ENCODE assay signal across 1 cellular context in the genomic region with DNA sequence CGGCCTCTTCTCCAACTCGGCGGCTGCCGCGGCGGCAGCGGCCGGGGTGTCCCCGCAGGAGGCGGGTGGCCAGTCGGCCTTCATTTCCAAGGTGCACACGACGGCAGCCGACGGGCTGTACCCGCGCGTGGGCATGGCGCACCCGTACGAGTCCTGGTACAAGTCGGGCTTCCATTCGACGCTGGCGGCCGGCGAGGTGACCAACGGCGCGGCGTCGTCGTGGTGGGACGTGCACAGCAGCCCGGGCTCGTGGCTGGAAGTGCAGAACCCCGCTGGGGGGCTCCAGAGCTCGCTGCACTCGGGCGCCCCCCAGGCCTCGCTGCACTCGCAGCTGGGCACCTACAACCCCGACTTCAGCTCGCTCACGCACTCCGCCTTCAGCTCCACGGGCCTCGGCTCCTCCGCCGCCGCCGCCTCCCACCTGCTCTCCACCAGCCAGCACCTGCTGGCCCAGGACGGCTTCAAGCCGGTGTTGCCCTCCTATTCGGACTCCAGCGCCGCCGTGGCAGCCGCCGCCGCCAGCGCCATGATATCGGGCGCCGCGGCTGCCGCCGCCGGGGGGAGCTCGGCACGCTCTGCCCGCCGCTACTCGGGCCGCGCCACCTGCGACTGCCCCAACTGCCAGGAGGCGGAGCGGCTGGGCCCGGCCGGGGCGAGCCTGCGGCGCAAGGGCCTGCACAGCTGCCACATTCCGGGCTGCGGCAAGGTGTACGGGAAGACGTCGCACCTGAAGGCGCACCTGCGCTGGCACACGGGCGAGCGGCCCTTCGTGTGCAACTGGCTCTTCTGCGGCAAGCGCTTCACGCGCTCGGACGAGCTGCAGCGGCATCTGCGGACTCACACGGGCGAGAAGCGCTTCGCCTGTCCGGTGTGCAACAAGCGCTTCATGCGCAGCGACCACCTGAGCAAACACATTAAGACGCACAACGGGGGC.
TF ChIP-seq lines count a peak whose summit lies in the region.

No MANE protein-coding gene starts in this region.

TF ChIP-seq in K562, 482 proteins besides CTCF, POLR2A, EP300 and RAD21 (continues in another document):
- TF ChIP-seq, protein P1, sequence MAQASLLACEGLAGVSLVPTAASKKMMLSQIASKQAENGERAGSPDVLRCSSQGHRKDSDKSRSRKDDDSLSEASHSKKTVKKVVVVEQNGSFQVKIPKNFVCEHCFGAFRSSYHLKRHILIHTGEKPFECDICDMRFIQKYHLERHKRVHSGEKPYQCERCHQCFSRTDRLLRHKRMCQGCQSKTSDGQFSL (CRISPR knock-in tag; IDR thresholded peaks at IDR 0.05), result peak; percentile 52; the same call in 1 of the 2 replicates
- TF ChIP-seq, protein P1 (tag; IDR thresholded peaks at IDR 0.05), result no peak
- peak; percentile 39; the same call in 1 of the 2 replicates for TF ChIP-seq SMAD4 (CRISPR knock-in tag; conservative IDR thresholded peaks at IDR 0.05)
- TF ChIP-seq TFAM (CRISPR knock-in tag; conservative IDR thresholded peaks at IDR 0.05), result no peak
- no peak for TF ChIP-seq TAL1 (IDR thresholded peaks at IDR 0.05)
- no peak; the same call in 1 of the 2 replicates for TF ChIP-seq RBM15 (IDR thresholded peaks at IDR 0.05; ENCODE audit: insufficient read depth, low read length)
- TF ChIP-seq KLF6 (CRISPR knock-in tag; IDR thresholded peaks at IDR 0.05; ENCODE audit: borderline replicate concordance), result no peak
- TF ChIP-seq CBX1 (IDR thresholded peaks at IDR 0.05; ENCODE audit: low read depth), result no peak; the same call in 1 of the 2 replicates
- peak; percentile 69; the same call in 1 of the 2 replicates for TF ChIP-seq ZBTB7A (IDR thresholded peaks at IDR 0.05; ENCODE audit: borderline replicate concordance, control insufficient read depth, low read depth, low read length)
- TF ChIP-seq RUNX1 (IDR thresholded peaks at IDR 0.05; ENCODE audit: low read depth), result no peak
- TF ChIP-seq MTA3 (IDR thresholded peaks at IDR 0.05; ENCODE audit: borderline replicate concordance), result no peak
- TF ChIP-seq SLC30A9 (CRISPR knock-in tag; IDR thresholded peaks at IDR 0.05), result no peak
- TF ChIP-seq SIN3A (IDR thresholded peaks at IDR 0.05; ENCODE audit: borderline replicate concordance in 2 of 2, control insufficient read depth in 1 of 2, low read depth in 2 of 2, low read length in 2 of 2), result no peak
- TF ChIP-seq, protein P2, sequence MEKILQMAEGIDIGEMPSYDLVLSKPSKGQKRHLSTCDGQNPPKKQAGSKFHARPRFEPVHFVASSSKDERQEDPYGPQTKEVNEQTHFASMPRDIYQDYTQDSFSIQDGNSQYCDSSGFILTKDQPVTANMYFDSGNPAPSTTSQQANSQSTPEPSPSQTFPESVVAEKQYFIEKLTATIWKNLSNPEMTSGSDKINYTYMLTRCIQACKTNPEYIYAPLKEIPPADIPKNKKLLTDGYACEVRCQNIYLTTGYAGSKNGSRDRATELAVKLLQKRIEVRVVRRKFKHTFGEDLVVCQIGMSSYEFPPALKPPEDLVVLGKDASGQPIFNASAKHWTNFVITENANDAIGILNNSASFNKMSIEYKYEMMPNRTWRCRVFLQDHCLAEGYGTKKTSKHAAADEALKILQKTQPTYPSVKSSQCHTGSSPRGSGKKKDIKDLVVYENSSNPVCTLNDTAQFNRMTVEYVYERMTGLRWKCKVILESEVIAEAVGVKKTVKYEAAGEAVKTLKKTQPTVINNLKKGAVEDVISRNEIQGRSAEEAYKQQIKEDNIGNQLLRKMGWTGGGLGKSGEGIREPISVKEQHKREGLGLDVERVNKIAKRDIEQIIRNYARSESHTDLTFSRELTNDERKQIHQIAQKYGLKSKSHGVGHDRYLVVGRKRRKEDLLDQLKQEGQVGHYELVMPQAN (IDR thresholded peaks at IDR 0.05; ENCODE audit: borderline replicate concordance), result no peak
- TF ChIP-seq GABPB1 (CRISPR knock-in tag; IDR thresholded peaks at IDR 0.05), result no peak; the same call in 1 of the 2 replicates
- TF ChIP-seq TEAD4 (IDR thresholded peaks at IDR 0.05; ENCODE audit: low read length), result 0 out of 2 replicates have a peak, but pooled peaks have one; percentile 3
- peak; percentile 96 for TF ChIP-seq TEAD4 (CRISPR knock-in tag; IDR thresholded peaks at IDR 0.05; ENCODE audit: borderline replicate concordance)
- no peak for TF ChIP-seq ILK (tag; IDR thresholded peaks at IDR 0.05; ENCODE audit: borderline replicate concordance, low read depth)
- TF ChIP-seq ZNF707 (CRISPR knock-in tag; conservative IDR thresholded peaks at IDR 0.05), result no peak
- no peak for TF ChIP-seq PURB (CRISPR knock-in tag; IDR thresholded peaks at IDR 0.05; ENCODE audit: low read depth)
- TF ChIP-seq, protein P3, sequence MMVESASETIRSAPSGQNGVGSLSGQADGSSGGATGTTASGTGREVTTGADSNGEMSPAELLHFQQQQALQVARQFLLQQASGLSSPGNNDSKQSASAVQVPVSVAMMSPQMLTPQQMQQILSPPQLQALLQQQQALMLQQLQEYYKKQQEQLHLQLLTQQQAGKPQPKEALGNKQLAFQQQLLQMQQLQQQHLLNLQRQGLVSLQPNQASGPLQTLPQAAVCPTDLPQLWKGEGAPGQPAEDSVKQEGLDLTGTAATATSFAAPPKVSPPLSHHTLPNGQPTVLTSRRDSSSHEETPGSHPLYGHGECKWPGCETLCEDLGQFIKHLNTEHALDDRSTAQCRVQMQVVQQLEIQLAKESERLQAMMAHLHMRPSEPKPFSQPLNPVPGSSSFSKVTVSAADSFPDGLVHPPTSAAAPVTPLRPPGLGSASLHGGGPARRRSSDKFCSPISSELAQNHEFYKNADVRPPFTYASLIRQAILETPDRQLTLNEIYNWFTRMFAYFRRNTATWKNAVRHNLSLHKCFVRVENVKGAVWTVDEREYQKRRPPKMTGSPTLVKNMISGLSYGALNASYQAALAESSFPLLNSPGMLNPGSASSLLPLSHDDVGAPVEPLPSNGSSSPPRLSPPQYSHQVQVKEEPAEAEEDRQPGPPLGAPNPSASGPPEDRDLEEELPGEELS (CRISPR knock-in tag; IDR thresholded peaks at IDR 0.05; ENCODE audit: borderline replicate concordance), result peak; percentile 61; the same call in 1 of the 2 replicates
- TF ChIP-seq ATF7 (IDR thresholded peaks at IDR 0.05), result no peak
- TF ChIP-seq ZC3H8 (IDR thresholded peaks at IDR 0.05), result no peak
- TF ChIP-seq ZKSCAN3 (CRISPR knock-in tag; IDR thresholded peaks at IDR 0.05), result no peak
- TF ChIP-seq FOXK2 (conservative IDR thresholded peaks at IDR 0.05 in 1 of 2, IDR thresholded peaks at IDR 0.05 in 1 of 2; ENCODE audit: low read depth in 2 of 2), result no peak
- no peak for TF ChIP-seq TAF7 (tag; IDR thresholded peaks at IDR 0.05)
- no peak for TF ChIP-seq ZBED1 (IDR thresholded peaks at IDR 0.05)
- TF ChIP-seq NEUROD1 (IDR thresholded peaks at IDR 0.05; ENCODE audit: borderline replicate concordance, low read depth, low read length, partially characterized antibody), result no peak
- TF ChIP-seq, protein P4, sequence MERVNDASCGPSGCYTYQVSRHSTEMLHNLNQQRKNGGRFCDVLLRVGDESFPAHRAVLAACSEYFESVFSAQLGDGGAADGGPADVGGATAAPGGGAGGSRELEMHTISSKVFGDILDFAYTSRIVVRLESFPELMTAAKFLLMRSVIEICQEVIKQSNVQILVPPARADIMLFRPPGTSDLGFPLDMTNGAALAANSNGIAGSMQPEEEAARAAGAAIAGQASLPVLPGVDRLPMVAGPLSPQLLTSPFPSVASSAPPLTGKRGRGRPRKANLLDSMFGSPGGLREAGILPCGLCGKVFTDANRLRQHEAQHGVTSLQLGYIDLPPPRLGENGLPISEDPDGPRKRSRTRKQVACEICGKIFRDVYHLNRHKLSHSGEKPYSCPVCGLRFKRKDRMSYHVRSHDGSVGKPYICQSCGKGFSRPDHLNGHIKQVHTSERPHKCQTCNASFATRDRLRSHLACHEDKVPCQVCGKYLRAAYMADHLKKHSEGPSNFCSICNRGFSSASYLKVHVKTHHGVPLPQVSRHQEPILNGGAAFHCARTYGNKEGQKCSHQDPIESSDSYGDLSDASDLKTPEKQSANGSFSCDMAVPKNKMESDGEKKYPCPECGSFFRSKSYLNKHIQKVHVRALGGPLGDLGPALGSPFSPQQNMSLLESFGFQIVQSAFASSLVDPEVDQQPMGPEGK (CRISPR knock-in tag; IDR thresholded peaks at IDR 0.05; ENCODE audit: borderline replicate concordance), result no peak
- no peak for TF ChIP-seq HDAC3 (IDR thresholded peaks at IDR 0.05; ENCODE audit: borderline replicate concordance, partially characterized antibody)
- TF ChIP-seq NFIC (IDR thresholded peaks at IDR 0.05), result peak; percentile 63
- peak; percentile 4 for TF ChIP-seq PCBP1 (IDR thresholded peaks at IDR 0.05; ENCODE audit: low read depth, low read length, poor library complexity, severe bottlenecking)
- TF ChIP-seq PRMT5 (CRISPR knock-in tag; IDR thresholded peaks at IDR 0.05), result no peak
- no peak for TF ChIP-seq FOSL1 (tag; conservative IDR thresholded peaks at IDR 0.05)
- TF ChIP-seq, protein P5, sequence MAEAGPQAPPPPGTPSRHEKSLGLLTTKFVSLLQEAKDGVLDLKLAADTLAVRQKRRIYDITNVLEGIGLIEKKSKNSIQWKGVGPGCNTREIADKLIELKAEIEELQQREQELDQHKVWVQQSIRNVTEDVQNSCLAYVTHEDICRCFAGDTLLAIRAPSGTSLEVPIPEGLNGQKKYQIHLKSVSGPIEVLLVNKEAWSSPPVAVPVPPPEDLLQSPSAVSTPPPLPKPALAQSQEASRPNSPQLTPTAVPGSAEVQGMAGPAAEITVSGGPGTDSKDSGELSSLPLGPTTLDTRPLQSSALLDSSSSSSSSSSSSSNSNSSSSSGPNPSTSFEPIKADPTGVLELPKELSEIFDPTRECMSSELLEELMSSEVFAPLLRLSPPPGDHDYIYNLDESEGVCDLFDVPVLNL (CRISPR knock-in tag; IDR thresholded peaks at IDR 0.05; ENCODE audit: low read depth), result no peak; the same call in 1 of the 2 replicates
- TF ChIP-seq, protein P6, sequence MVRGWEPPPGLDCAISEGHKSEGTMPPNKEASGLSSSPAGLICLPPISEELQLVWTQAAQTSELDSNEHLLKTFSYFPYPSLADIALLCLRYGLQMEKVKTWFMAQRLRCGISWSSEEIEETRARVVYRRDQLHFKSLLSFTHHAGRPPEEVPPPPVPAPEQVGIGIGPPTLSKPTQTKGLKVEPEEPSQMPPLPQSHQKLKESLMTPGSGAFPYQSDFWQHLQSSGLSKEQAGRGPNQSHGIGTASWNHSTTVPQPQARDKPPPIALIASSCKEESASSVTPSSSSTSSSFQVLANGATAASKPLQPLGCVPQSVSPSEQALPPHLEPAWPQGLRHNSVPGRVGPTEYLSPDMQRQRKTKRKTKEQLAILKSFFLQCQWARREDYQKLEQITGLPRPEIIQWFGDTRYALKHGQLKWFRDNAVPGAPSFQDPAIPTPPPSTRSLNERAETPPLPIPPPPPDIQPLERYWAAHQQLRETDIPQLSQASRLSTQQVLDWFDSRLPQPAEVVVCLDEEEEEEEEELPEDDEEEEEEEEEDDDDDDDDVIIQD (CRISPR knock-in tag; IDR thresholded peaks at IDR 0.05), result no peak
- TF ChIP-seq, protein P7, sequence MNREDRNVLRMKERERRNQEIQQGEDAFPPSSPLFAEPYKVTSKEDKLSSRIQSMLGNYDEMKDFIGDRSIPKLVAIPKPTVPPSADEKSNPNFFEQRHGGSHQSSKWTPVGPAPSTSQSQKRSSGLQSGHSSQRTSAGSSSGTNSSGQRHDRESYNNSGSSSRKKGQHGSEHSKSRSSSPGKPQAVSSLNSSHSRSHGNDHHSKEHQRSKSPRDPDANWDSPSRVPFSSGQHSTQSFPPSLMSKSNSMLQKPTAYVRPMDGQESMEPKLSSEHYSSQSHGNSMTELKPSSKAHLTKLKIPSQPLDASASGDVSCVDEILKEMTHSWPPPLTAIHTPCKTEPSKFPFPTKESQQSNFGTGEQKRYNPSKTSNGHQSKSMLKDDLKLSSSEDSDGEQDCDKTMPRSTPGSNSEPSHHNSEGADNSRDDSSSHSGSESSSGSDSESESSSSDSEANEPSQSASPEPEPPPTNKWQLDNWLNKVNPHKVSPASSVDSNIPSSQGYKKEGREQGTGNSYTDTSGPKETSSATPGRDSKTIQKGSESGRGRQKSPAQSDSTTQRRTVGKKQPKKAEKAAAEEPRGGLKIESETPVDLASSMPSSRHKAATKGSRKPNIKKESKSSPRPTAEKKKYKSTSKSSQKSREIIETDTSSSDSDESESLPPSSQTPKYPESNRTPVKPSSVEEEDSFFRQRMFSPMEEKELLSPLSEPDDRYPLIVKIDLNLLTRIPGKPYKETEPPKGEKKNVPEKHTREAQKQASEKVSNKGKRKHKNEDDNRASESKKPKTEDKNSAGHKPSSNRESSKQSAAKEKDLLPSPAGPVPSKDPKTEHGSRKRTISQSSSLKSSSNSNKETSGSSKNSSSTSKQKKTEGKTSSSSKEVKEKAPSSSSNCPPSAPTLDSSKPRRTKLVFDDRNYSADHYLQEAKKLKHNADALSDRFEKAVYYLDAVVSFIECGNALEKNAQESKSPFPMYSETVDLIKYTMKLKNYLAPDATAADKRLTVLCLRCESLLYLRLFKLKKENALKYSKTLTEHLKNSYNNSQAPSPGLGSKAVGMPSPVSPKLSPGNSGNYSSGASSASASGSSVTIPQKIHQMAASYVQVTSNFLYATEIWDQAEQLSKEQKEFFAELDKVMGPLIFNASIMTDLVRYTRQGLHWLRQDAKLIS (CRISPR knock-in tag; IDR thresholded peaks at IDR 0.05), result no peak; the same call in 1 of the 2 replicates
- no peak for TF ChIP-seq RHOXF2B (CRISPR knock-in tag; conservative IDR thresholded peaks at IDR 0.05)
- TF ChIP-seq RCOR1 (IDR thresholded peaks at IDR 0.05; ENCODE audit: borderline replicate concordance in 1 of 2, low read depth in 2 of 2, low read length in 2 of 2), result no peak; a peak in 1 of 4 replicates
- no peak for TF ChIP-seq HNRNPUL1 (IDR thresholded peaks at IDR 0.05; ENCODE audit: low read length)
- peak; percentile 95 for TF ChIP-seq NCOA6 (IDR thresholded peaks at IDR 0.05)
- TF ChIP-seq LEF1 (IDR thresholded peaks at IDR 0.05), result no peak
- TF ChIP-seq, protein P8, sequence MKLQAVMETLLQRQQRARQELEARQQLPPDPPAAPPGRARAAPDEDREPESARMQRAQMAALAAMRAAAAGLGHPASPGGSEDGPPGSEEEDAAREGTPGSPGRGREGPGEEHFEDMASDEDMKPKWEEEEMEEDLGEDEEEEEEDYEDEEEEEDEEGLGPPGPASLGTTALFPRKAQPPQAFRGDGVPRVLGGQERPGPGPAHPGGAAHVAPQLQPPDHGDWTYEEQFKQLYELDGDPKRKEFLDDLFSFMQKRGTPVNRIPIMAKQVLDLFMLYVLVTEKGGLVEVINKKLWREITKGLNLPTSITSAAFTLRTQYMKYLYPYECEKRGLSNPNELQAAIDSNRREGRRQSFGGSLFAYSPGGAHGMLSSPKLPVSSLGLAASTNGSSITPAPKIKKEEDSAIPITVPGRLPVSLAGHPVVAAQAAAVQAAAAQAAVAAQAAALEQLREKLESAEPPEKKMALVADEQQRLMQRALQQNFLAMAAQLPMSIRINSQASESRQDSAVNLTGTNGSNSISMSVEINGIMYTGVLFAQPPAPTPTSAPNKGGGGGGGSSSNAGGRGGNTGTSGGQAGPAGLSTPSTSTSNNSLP (IDR thresholded peaks at IDR 0.05; ENCODE audit: borderline replicate concordance, low read depth, low read length), result no peak
- TF ChIP-seq GATAD2B (IDR thresholded peaks at IDR 0.05; ENCODE audit: borderline replicate concordance), result 0 out of 2 replicates have a peak, but pooled peaks have one; percentile 22
- no peak for TF ChIP-seq ZZZ3 (IDR thresholded peaks at IDR 0.05)
- no peak for TF ChIP-seq ZNF347 (CRISPR knock-in tag; IDR thresholded peaks at IDR 0.05; ENCODE audit: low read depth)
- no peak for TF ChIP-seq ZNF77 (CRISPR knock-in tag; IDR thresholded peaks at IDR 0.05)
- no peak for TF ChIP-seq ZFP30 (CRISPR knock-in tag; IDR thresholded peaks at IDR 0.05; ENCODE audit: borderline replicate concordance)
- no peak for TF ChIP-seq SRSF1 (IDR thresholded peaks at IDR 0.05; ENCODE audit: low read depth, low read length)
- no peak for TF ChIP-seq GTF2F1 (IDR thresholded peaks at IDR 0.05; ENCODE audit: low read depth, low read length)
